In genomic region chr14:98137626-98138025, GRCh38 we compare ENCODE assay signal across 1 cellular context.
TF ChIP-seq lines count a peak whose summit lies in the region.

No MANE protein-coding gene starts in this region.

TF ChIP-seq in GM23338, 12 proteins besides CTCF, POLR2A, EP300 and RAD21 (continued from another document):
- no peak for TF ChIP-seq ZNF462 (CRISPR knock-in tag; IDR thresholded peaks at IDR 0.05)
- no peak for TF ChIP-seq JUNB (IDR thresholded peaks at IDR 0.05; ENCODE audit: unreplicated experiment)
- TF ChIP-seq, protein P1, sequence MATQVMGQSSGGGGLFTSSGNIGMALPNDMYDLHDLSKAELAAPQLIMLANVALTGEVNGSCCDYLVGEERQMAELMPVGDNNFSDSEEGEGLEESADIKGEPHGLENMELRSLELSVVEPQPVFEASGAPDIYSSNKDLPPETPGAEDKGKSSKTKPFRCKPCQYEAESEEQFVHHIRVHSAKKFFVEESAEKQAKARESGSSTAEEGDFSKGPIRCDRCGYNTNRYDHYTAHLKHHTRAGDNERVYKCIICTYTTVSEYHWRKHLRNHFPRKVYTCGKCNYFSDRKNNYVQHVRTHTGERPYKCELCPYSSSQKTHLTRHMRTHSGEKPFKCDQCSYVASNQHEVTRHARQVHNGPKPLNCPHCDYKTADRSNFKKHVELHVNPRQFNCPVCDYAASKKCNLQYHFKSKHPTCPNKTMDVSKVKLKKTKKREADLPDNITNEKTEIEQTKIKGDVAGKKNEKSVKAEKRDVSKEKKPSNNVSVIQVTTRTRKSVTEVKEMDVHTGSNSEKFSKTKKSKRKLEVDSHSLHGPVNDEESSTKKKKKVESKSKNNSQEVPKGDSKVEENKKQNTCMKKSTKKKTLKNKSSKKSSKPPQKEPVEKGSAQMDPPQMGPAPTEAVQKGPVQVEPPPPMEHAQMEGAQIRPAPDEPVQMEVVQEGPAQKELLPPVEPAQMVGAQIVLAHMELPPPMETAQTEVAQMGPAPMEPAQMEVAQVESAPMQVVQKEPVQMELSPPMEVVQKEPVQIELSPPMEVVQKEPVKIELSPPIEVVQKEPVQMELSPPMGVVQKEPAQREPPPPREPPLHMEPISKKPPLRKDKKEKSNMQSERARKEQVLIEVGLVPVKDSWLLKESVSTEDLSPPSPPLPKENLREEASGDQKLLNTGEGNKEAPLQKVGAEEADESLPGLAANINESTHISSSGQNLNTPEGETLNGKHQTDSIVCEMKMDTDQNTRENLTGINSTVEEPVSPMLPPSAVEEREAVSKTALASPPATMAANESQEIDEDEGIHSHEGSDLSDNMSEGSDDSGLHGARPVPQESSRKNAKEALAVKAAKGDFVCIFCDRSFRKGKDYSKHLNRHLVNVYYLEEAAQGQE (IDR thresholded peaks at IDR 0.05; ENCODE audit: unreplicated experiment): no peak
- no peak for TF ChIP-seq POLR2AphosphoS5 (IDR thresholded peaks at IDR 0.05; ENCODE audit: low read depth)
- no peak for TF ChIP-seq CREB1 (CRISPR knock-in tag; IDR thresholded peaks at IDR 0.05; ENCODE audit: low read depth)
- TF ChIP-seq, protein P2, sequence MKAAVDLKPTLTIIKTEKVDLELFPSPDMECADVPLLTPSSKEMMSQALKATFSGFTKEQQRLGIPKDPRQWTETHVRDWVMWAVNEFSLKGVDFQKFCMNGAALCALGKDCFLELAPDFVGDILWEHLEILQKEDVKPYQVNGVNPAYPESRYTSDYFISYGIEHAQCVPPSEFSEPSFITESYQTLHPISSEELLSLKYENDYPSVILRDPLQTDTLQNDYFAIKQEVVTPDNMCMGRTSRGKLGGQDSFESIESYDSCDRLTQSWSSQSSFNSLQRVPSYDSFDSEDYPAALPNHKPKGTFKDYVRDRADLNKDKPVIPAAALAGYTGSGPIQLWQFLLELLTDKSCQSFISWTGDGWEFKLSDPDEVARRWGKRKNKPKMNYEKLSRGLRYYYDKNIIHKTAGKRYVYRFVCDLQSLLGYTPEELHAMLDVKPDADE (IDR thresholded peaks at IDR 0.05): no peak
- no peak for TF ChIP-seq ZNF114 (CRISPR knock-in tag; IDR thresholded peaks at IDR 0.05)
- TF ChIP-seq EZH2phosphoT487 (IDR thresholded peaks at IDR 0.05; ENCODE audit: unreplicated experiment): no peak
